31 cellular contexts compared by ENCODE assay signal in genomic region chr19:19270749-19271571, GRCh38. TPM values are rescaled to one million over a fixed set of nuclear protein-coding genes. Genes with fewer than 3 reads are reported as not detected.
"Had no signal": no experiment of that assay in that cellular context is flagged by ENCODE, and none has a peak within 500 bp of the region (broad histone marks: within the 10 kb centered on the region; RNA-seq: fewer than 3 reads in every experiment).

No MANE protein-coding gene starts in this region.

- DNase-seq: activated B cell treated with CpG ODN at 0.5 μM for 24 hours; activated CD4-positive, alpha-beta T cell treated with anti-CD3 and anti-CD28 coated beads for 4 hours; activated CD4-positive, alpha-beta T cell treated with anti-CD3 and anti-CD28 coated beads, Interleukin-2, amount 50 U/mL, for 48 hours; activated CD8-positive, alpha-beta memory T cell treated with anti-CD3 and anti-CD28 coated beads, Interleukin-2, amount 50 U/mL, for 48 hours; activated naive CD4-positive, alpha-beta T cell treated with Interleukin-2 at 50 U/mL for 16 hours; activated naive CD8-positive, alpha-beta T cell treated with anti-CD3 and anti-CD28 coated beads for 36 hours; activated T-cell treated with anti-CD3 and anti-CD28 coated beads, Interleukin-2, amount 50 U/mL, for 4 hours; colonic mucosa; dorsolateral prefrontal cortex; esophagus squamous epithelium; gastrocnemius medialis; heart right ventricle; left colon; pancreas; psoas muscle; stimulated activated CD4-positive, alpha-beta T cell treated with anti-CD3 and anti-CD28 coated beads, Interleukin-12 subunit alpha, Interleukin-12 subunit beta, amount 100 ng/mL, for 4 hours; stimulated activated CD4-positive, alpha-beta T cell treated with anti-CD3 and anti-CD28 coated beads, Interleukin-4, amount 100 ng/mL, for 4 hours; stimulated activated naive CD8-positive, alpha-beta T cell treated with anti-CD3 and anti-CD28 coated beads, Interleukin-15, Interleukin-2, amounts not matched to agents 100 U/mL and 50 U/mL, for 24 hours; T1000; thyroid gland; upper lobe of right lung had no signal

- H3K4me1 ChIP-seq: breast epithelium, colonic mucosa, pancreas, psoas muscle, upper lobe of right lung had no signal

- H3K9me3 ChIP-seq: breast epithelium, colonic mucosa, esophagus squamous epithelium, gastrocnemius medialis, heart right ventricle, neutrophil, pancreas, psoas muscle, right atrium auricular region, thyroid gland, upper lobe of right lung had no signal

- H3K36me3 ChIP-seq: breast epithelium, colonic mucosa, pancreas had no signal

- ATAC-seq: activated T-cell treated with anti-CD3 and anti-CD28 coated beads, Interleukin-2, amount 50 U/mL, for 4 hours; gastrocnemius medialis; heart right ventricle; pancreas; psoas muscle; stimulated activated naive CD8-positive, alpha-beta T cell treated with anti-CD3 and anti-CD28 coated beads, Interleukin-15, Interleukin-2, amounts not matched to agents 100 U/mL and 50 U/mL, for 24 hours; upper lobe of right lung had no signal

- H3K4me3 ChIP-seq: breast epithelium, colonic mucosa, dorsolateral prefrontal cortex, esophagus squamous epithelium, gastrocnemius medialis, heart right ventricle, pancreas, psoas muscle, right atrium auricular region, thyroid gland, upper lobe of right lung had no signal

- H3K27ac ChIP-seq: breast epithelium, colonic mucosa, dorsolateral prefrontal cortex, esophagus squamous epithelium, gastrocnemius medialis, heart right ventricle, neutrophil, pancreas, psoas muscle, right atrium auricular region, thyroid gland, upper lobe of right lung had no signal

- FAIRE-seq: keratinocyte, pancreas had no signal

- H3K27me3 ChIP-seq: breast epithelium, colonic mucosa, pancreas, right atrium auricular region, thyroid gland, upper lobe of right lung had no signal

RNA-seq across cellular contexts. Expression of gene TM6SF2, which starts 2.1 kb away (rescaled TPM):
- total RNA-seq: activated B cell treated with CpG ODN at 0.5 μM for 24 hours; activated CD8-positive, alpha-beta memory T cell treated with anti-CD3 and anti-CD28 coated beads for 36 hours; activated naive CD8-positive, alpha-beta T cell treated with anti-CD3 and anti-CD28 coated beads for 36 hours; activated T-cell treated with anti-CD3 and anti-CD28 coated beads, Interleukin-2, amount 50 U/mL, for 4 hours; T-helper 1 cell treated with Interleukin-12 subunit alpha and Interleukin-12 subunit beta and Interleukin-4 antibody, amounts not matched to agents 30 ng/mL and 1 ng/mL, for 36 hours; thyroid gland had no signal
- polyA plus RNA-seq: keratinocyte had no signal

RNA-seq across cellular contexts. Expression of gene NCAN, which starts 59.2 kb away (rescaled TPM):
- total RNA-seq: activated B cell treated with CpG ODN at 0.5 μM for 24 hours; activated CD8-positive, alpha-beta memory T cell treated with anti-CD3 and anti-CD28 coated beads for 36 hours; activated naive CD8-positive, alpha-beta T cell treated with anti-CD3 and anti-CD28 coated beads for 36 hours; breast epithelium; esophagus squamous epithelium; gastrocnemius medialis; heart right ventricle; left colon; lower leg skin; myocyte; psoas muscle; right atrium auricular region; skeletal muscle tissue; subcutaneous adipose tissue; upper lobe of right lung had no signal
- polyA plus RNA-seq: heart right ventricle, keratinocyte had no signal
